1 cellular context compared by ENCODE assay signal in the genomic region with DNA sequence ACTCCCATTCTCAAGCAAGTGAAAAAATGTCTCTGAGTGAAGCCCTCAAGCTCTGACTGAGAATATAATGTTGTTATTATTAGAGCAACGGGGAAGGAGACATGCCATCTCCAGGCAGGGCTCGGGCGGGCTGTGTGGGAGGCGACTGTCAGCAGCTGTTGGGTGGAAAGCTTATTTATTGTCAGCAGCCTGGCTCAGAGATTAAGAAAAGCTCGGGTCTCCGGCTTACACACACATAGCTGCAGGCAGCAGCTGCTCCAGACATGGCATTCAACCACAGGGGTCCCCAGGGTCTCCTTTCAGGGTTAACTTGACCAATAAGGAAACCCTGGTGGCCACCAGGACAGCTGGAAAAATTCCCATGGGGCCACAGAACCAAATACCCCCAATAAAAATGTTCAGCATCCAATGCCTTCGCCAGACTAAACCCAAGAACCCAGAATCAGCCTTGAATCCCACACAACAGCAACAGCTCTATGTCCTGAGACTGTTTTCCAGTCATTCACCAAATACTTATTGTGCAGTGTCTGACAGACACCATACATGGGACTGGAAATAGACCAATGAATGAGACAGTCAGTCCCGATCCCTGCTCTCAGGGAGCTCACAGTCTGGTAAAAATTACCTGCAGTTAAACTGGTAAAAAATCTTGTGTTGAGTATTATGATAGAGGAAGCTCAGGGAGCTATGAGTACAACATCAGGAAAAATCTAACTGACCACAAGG.
TF ChIP-seq lines count a peak whose summit lies in the region.

No MANE protein-coding gene starts in this region.

TF ChIP-seq in K562, 482 proteins besides CTCF, POLR2A, EP300 and RAD21 (continued from another document and continues in another):
- TF ChIP-seq, protein P1, sequence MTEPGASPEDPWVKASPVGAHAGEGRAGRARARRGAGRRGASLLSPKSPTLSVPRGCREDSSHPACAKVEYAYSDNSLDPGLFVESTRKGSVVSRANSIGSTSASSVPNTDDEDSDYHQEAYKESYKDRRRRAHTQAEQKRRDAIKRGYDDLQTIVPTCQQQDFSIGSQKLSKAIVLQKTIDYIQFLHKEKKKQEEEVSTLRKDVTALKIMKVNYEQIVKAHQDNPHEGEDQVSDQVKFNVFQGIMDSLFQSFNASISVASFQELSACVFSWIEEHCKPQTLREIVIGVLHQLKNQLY (CRISPR knock-in tag; conservative IDR thresholded peaks at IDR 0.05) = no peak
- TF ChIP-seq POLR2AphosphoS5 (IDR thresholded peaks at IDR 0.05; ENCODE audit: control insufficient read depth, insufficient read depth, low read depth, low read length) = peak; percentile 79
- TF ChIP-seq TEAD2 (tag; IDR thresholded peaks at IDR 0.05) = no peak
- no peak for TF ChIP-seq ZNF224 (CRISPR knock-in tag; IDR thresholded peaks at IDR 0.05)
- TF ChIP-seq, protein P2, sequence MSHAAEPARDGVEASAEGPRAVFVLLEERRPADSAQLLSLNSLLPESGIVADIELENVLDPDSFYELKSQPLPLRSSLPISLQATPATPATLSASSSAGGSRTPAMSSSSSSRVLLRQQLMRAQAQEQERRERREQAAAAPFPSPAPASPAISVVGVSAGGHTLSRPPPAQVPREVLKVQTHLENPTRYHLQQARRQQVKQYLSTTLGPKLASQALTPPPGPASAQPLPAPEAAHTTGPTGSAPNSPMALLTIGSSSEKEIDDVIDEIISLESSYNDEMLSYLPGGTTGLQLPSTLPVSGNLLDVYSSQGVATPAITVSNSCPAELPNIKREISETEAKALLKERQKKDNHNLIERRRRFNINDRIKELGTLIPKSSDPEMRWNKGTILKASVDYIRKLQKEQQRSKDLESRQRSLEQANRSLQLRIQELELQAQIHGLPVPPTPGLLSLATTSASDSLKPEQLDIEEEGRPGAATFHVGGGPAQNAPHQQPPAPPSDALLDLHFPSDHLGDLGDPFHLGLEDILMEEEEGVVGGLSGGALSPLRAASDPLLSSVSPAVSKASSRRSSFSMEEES (CRISPR knock-in tag; IDR thresholded peaks at IDR 0.05) = no peak
- TF ChIP-seq, protein P3, sequence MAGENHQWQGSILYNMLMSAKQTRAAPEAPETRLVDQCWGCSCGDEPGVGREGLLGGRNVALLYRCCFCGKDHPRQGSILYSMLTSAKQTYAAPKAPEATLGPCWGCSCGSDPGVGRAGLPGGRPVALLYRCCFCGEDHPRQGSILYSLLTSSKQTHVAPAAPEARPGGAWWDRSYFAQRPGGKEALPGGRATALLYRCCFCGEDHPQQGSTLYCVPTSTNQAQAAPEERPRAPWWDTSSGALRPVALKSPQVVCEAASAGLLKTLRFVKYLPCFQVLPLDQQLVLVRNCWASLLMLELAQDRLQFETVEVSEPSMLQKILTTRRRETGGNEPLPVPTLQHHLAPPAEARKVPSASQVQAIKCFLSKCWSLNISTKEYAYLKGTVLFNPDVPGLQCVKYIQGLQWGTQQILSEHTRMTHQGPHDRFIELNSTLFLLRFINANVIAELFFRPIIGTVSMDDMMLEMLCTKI (IDR thresholded peaks at IDR 0.05; ENCODE audit: partially characterized antibody) = no peak
- TF ChIP-seq RBBP5 (IDR thresholded peaks at IDR 0.05; ENCODE audit: borderline replicate concordance, insufficient read depth, low read length, poor library complexity, severe bottlenecking) = no peak
- TF ChIP-seq, protein P4, sequence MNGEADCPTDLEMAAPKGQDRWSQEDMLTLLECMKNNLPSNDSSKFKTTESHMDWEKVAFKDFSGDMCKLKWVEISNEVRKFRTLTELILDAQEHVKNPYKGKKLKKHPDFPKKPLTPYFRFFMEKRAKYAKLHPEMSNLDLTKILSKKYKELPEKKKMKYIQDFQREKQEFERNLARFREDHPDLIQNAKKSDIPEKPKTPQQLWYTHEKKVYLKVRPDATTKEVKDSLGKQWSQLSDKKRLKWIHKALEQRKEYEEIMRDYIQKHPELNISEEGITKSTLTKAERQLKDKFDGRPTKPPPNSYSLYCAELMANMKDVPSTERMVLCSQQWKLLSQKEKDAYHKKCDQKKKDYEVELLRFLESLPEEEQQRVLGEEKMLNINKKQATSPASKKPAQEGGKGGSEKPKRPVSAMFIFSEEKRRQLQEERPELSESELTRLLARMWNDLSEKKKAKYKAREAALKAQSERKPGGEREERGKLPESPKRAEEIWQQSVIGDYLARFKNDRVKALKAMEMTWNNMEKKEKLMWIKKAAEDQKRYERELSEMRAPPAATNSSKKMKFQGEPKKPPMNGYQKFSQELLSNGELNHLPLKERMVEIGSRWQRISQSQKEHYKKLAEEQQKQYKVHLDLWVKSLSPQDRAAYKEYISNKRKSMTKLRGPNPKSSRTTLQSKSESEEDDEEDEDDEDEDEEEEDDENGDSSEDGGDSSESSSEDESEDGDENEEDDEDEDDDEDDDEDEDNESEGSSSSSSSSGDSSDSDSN (IDR thresholded peaks at IDR 0.05; ENCODE audit: borderline replicate concordance in 1 of 2, low read depth in 2 of 2, low read length in 2 of 2) = peak in 1 of 2 experiments; percentile 59; a peak in 1 of 4 replicates
- TF ChIP-seq, protein P5, sequence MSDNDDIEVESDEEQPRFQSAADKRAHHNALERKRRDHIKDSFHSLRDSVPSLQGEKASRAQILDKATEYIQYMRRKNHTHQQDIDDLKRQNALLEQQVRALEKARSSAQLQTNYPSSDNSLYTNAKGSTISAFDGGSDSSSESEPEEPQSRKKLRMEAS (CRISPR knock-in tag; IDR thresholded peaks at IDR 0.05) = no peak
- TF ChIP-seq SMARCE1 (IDR thresholded peaks at IDR 0.05) = peak; percentile 51; the same call in 1 of the 2 replicates
- peak; percentile 58; the same call in 1 of the 2 replicates for TF ChIP-seq GATA2 (CRISPR knock-in tag; IDR thresholded peaks at IDR 0.05)
- no peak for TF ChIP-seq EHMT2 (IDR thresholded peaks at IDR 0.05)
- no peak for TF ChIP-seq XRCC3 (IDR thresholded peaks at IDR 0.05)
- no peak for TF ChIP-seq MBD2 (IDR thresholded peaks at IDR 0.05; ENCODE audit: borderline replicate concordance, low read depth)
- no peak for TF ChIP-seq ZNF354B (CRISPR knock-in tag; IDR thresholded peaks at IDR 0.05)
- TF ChIP-seq PTRF (tag; IDR thresholded peaks at IDR 0.05) = no peak
- no peak for TF ChIP-seq ZNF184 (CRISPR knock-in tag; IDR thresholded peaks at IDR 0.05)
- TF ChIP-seq SNRNP70 (optimal IDR thresholded peaks at IDR 0.05; ENCODE audit: low read depth, low read length) = no peak
- TF ChIP-seq, protein P6, sequence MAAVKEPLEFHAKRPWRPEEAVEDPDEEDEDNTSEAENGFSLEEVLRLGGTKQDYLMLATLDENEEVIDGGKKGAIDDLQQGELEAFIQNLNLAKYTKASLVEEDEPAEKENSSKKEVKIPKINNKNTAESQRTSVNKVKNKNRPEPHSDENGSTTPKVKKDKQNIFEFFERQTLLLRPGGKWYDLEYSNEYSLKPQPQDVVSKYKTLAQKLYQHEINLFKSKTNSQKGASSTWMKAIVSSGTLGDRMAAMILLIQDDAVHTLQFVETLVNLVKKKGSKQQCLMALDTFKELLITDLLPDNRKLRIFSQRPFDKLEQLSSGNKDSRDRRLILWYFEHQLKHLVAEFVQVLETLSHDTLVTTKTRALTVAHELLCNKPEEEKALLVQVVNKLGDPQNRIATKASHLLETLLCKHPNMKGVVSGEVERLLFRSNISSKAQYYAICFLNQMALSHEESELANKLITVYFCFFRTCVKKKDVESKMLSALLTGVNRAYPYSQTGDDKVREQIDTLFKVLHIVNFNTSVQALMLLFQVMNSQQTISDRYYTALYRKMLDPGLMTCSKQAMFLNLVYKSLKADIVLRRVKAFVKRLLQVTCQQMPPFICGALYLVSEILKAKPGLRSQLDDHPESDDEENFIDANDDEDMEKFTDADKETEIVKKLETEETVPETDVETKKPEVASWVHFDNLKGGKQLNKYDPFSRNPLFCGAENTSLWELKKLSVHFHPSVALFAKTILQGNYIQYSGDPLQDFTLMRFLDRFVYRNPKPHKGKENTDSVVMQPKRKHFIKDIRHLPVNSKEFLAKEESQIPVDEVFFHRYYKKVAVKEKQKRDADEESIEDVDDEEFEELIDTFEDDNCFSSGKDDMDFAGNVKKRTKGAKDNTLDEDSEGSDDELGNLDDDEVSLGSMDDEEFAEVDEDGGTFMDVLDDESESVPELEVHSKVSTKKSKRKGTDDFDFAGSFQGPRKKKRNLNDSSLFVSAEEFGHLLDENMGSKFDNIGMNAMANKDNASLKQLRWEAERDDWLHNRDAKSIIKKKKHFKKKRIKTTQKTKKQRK (IDR thresholded peaks at IDR 0.05; ENCODE audit: borderline replicate concordance, low read depth, low read length) = no peak
- TF ChIP-seq NFIX (CRISPR knock-in tag; IDR thresholded peaks at IDR 0.05; ENCODE audit: low read depth) = no peak
- TF ChIP-seq JUN (IDR thresholded peaks at IDR 0.05; ENCODE audit: borderline replicate concordance, low read depth, low read length) = no peak
- TF ChIP-seq JUN (CRISPR knock-in tag; IDR thresholded peaks at IDR 0.05; ENCODE audit: borderline replicate concordance) = no peak
- TF ChIP-seq, protein P7, sequence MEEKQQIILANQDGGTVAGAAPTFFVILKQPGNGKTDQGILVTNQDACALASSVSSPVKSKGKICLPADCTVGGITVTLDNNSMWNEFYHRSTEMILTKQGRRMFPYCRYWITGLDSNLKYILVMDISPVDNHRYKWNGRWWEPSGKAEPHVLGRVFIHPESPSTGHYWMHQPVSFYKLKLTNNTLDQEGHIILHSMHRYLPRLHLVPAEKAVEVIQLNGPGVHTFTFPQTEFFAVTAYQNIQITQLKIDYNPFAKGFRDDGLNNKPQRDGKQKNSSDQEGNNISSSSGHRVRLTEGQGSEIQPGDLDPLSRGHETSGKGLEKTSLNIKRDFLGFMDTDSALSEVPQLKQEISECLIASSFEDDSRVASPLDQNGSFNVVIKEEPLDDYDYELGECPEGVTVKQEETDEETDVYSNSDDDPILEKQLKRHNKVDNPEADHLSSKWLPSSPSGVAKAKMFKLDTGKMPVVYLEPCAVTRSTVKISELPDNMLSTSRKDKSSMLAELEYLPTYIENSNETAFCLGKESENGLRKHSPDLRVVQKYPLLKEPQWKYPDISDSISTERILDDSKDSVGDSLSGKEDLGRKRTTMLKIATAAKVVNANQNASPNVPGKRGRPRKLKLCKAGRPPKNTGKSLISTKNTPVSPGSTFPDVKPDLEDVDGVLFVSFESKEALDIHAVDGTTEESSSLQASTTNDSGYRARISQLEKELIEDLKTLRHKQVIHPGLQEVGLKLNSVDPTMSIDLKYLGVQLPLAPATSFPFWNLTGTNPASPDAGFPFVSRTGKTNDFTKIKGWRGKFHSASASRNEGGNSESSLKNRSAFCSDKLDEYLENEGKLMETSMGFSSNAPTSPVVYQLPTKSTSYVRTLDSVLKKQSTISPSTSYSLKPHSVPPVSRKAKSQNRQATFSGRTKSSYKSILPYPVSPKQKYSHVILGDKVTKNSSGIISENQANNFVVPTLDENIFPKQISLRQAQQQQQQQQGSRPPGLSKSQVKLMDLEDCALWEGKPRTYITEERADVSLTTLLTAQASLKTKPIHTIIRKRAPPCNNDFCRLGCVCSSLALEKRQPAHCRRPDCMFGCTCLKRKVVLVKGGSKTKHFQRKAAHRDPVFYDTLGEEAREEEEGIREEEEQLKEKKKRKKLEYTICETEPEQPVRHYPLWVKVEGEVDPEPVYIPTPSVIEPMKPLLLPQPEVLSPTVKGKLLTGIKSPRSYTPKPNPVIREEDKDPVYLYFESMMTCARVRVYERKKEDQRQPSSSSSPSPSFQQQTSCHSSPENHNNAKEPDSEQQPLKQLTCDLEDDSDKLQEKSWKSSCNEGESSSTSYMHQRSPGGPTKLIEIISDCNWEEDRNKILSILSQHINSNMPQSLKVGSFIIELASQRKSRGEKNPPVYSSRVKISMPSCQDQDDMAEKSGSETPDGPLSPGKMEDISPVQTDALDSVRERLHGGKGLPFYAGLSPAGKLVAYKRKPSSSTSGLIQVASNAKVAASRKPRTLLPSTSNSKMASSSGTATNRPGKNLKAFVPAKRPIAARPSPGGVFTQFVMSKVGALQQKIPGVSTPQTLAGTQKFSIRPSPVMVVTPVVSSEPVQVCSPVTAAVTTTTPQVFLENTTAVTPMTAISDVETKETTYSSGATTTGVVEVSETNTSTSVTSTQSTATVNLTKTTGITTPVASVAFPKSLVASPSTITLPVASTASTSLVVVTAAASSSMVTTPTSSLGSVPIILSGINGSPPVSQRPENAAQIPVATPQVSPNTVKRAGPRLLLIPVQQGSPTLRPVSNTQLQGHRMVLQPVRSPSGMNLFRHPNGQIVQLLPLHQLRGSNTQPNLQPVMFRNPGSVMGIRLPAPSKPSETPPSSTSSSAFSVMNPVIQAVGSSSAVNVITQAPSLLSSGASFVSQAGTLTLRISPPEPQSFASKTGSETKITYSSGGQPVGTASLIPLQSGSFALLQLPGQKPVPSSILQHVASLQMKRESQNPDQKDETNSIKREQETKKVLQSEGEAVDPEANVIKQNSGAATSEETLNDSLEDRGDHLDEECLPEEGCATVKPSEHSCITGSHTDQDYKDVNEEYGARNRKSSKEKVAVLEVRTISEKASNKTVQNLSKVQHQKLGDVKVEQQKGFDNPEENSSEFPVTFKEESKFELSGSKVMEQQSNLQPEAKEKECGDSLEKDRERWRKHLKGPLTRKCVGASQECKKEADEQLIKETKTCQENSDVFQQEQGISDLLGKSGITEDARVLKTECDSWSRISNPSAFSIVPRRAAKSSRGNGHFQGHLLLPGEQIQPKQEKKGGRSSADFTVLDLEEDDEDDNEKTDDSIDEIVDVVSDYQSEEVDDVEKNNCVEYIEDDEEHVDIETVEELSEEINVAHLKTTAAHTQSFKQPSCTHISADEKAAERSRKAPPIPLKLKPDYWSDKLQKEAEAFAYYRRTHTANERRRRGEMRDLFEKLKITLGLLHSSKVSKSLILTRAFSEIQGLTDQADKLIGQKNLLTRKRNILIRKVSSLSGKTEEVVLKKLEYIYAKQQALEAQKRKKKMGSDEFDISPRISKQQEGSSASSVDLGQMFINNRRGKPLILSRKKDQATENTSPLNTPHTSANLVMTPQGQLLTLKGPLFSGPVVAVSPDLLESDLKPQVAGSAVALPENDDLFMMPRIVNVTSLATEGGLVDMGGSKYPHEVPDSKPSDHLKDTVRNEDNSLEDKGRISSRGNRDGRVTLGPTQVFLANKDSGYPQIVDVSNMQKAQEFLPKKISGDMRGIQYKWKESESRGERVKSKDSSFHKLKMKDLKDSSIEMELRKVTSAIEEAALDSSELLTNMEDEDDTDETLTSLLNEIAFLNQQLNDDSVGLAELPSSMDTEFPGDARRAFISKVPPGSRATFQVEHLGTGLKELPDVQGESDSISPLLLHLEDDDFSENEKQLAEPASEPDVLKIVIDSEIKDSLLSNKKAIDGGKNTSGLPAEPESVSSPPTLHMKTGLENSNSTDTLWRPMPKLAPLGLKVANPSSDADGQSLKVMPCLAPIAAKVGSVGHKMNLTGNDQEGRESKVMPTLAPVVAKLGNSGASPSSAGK (IDR thresholded peaks at IDR 0.05) = no peak; the same call in 1 of the 2 replicates
- no peak for TF ChIP-seq ZNF324 (CRISPR knock-in tag; IDR thresholded peaks at IDR 0.05)
- TF ChIP-seq SRSF9 (IDR thresholded peaks at IDR 0.05; ENCODE audit: borderline replicate concordance, low read depth, low read length) = no peak
- no peak for TF ChIP-seq POLR2AphosphoS2 (IDR thresholded peaks at IDR 0.05; ENCODE audit: low read length)
- TF ChIP-seq CBX8 (IDR thresholded peaks at IDR 0.05; ENCODE audit: borderline replicate concordance, extremely low read depth, low read depth, low read length, poor library complexity, severe bottlenecking) = no peak
- no peak for TF ChIP-seq NUFIP1 (IDR thresholded peaks at IDR 0.05; ENCODE audit: partially characterized antibody)
- no peak for TF ChIP-seq HLTF (IDR thresholded peaks at IDR 0.05)
